In the genomic region with DNA sequence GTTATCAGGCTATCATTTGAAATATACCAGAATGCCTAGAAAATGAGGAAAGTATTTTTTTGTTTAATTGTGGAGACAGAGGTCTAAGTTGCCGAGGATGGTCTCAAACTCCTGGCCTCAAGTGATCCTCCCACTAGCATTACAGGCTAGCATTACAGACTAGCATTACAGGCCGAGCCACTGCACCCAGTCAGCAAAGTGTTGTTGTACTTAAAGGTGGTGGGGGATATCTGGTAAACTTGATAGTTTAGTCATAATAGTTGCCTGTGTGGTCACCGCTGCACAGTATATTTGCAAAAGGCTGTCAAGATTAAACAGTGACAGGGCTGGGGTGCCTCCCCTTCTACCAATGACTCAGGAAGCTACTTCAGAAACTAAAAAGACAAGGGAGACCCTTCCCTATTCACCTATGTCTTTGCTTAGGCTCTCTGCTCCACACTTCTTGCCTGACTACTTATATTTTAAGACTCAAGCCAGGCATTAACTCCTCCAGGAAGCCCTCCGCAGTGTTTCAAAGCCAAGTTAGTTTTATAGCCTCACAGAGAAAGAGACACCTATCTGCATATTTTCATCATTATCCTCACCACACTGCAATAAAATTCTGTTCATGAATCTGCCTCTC, we compare ENCODE assay signal across 8 cellular contexts. TPM values are rescaled to one million over a fixed set of nuclear protein-coding genes. Genes with fewer than 3 reads are reported as not detected.
DNase-seq lines count a peak whose midpoint lies in the region; ATAC-seq and TF ChIP-seq lines count a peak whose summit lies in the region.

No MANE protein-coding gene starts in this region.

- no peaks in the 10 kb centered on the region for H3K9me3 ChIP-seq in uterus

- no peak for TF ChIP-seq CTCF in uterus (IDR thresholded peaks at IDR 0.05)

- no peaks in the 10 kb centered on the region for H3K9me3 Mint-ChIP-seq in T-helper 1 cell treated with Interleukin-12 subunit alpha and Interleukin-12 subunit beta and Interleukin-4 antibody, amounts not matched to agents 30 μg/mL and 1 μg/mL, for 36 hours

- ATAC-seq in HG02870 (IDR thresholded peaks at IDR 0.05; ENCODE audit: unreplicated experiment), result peak; percentile 61

- peaks cover 22% of the 10 kb centered on the region for H3K4me1 Mint-ChIP-seq in T-helper 1 cell treated with Interleukin-12 subunit alpha and Interleukin-12 subunit beta and Interleukin-4 antibody, amounts not matched to agents 30 μg/mL and 1 μg/mL, for 36 hours (ENCODE audit: low read depth)

- no peak overlapping the region for H3K27ac ChIP-seq in uterus

- H3K4me3 Mint-ChIP-seq in T-helper 1 cell treated with Interleukin-12 subunit alpha and Interleukin-12 subunit beta and Interleukin-4 antibody, amounts not matched to agents 30 μg/mL and 1 μg/mL, for 36 hours, result no peak overlapping the region

- no peaks in the 10 kb centered on the region for H3K4me1 ChIP-seq in uterus

- H3K27me3 Mint-ChIP-seq in T-helper 1 cell treated with Interleukin-12 subunit alpha and Interleukin-12 subunit beta and Interleukin-4 antibody, amounts not matched to agents 30 μg/mL and 1 μg/mL, for 36 hours (ENCODE audit: low read depth), result no peaks in the 10 kb centered on the region

- no peaks in the 10 kb centered on the region for H3K36me3 ChIP-seq in H7 (replicated peaks; ENCODE audit: control insufficient read depth, insufficient read depth, low read length)
- H3K36me3 ChIP-seq in uterus, result no peaks in the 10 kb centered on the region

- TF ChIP-seq POLR2A in uterus (IDR thresholded peaks at IDR 0.05), result no peak

- peak overlapping the region; percentile 73 for H3K27ac Mint-ChIP-seq in T-helper 1 cell treated with Interleukin-12 subunit alpha and Interleukin-12 subunit beta and Interleukin-4 antibody, amounts not matched to agents 30 μg/mL and 1 μg/mL, for 36 hours

- DNase-seq in activated T-cell treated with anti-CD3 and anti-CD28 coated beads for 48 hours (ENCODE audit: low read depth), result peak; percentile 34
- DNase-seq in activated T-cell treated with anti-CD3 and anti-CD28 coated beads, Interleukin-2, amount 50 U/mL, for 1 hour, result no peak
- peak; percentile 34 to 52 (median 46) for DNase-seq in stimulated activated CD4-positive, alpha-beta T cell treated with anti-CD3 and anti-CD28 coated beads, TNF-alpha, amount 100 ng/mL, for 48 hours (ENCODE audit: low read depth in 3 of 3)
- no peak for DNase-seq in H7
- DNase-seq in NCI-H2196 treated with DMSO at 0.1 percent for 48 hours (lab: John Stamatoyannopoulos, UW; ENCODE audit: unreplicated experiment), result no peak
- DNase-seq in uterus, result no peak

- H3K4me3 ChIP-seq in H7 (ENCODE audit: insufficient read depth, low read depth, low read length), result no peak overlapping the region
- no peak overlapping the region for H3K4me3 ChIP-seq in uterus

- intact Hi-C loops in uterus (cut with DNase I; ENCODE audit: low total_unique reads), result no loop called here

- peaks cover 9% of the 10 kb centered on the region for H3K36me3 Mint-ChIP-seq in T-helper 1 cell treated with Interleukin-12 subunit alpha and Interleukin-12 subunit beta and Interleukin-4 antibody, amounts not matched to agents 30 μg/mL and 1 μg/mL, for 36 hours (ENCODE audit: low read depth)

- H3K27me3 ChIP-seq in H7 (ENCODE audit: control insufficient read depth, insufficient read depth, low read length) (no peaks in the 10 kb centered on the region), uterus (no peaks in the 10 kb centered on the region)

RNA-seq across cellular contexts. Expression of gene AKIRIN2, which starts 3.1 kb away (rescaled TPM):
- total RNA-seq in H7 (2014; rRNA removed; shearing (Covaris generic)), result 32.9 and 41.6 TPM in 2 replicates
- total RNA-seq in uterus, result 10 to 100 TPM in 3 of 4 donors, 1 to 10 TPM in 1; 6.9 to 41.5 (median 24.8) TPM

Comparison
In these comparisons a context has a peak if more than half of its experiments do, and no peak if none do; other contexts are left out.
1. DNase-seq: peak in activated T-cell treated with anti-CD3 and anti-CD28 coated beads for 48 hours (single experiment) and stimulated activated CD4-positive, alpha-beta T cell treated with anti-CD3 and anti-CD28 coated beads, TNF-alpha, amount 100 ng/mL, for 48 hours (3 of 3); none in activated T-cell treated with anti-CD3 and anti-CD28 coated beads, Interleukin-2, amount 50 U/mL, for 1 hour (single experiment), H7 (single experiment), NCI-H2196 treated with DMSO at 0.1 percent for 48 hours (single experiment) and uterus (0 of 2).